In genomic region chr18:44453505-44453904, GRCh38 we compare ENCODE assay signal across 11 cellular contexts.
"Had no signal": no experiment of that assay in that cellular context is flagged by ENCODE, and none has a peak within 500 bp of the region (broad histone marks: within the 10 kb centered on the region; RNA-seq: fewer than 3 reads in every experiment).

No MANE protein-coding gene starts in this region.

- DNase-seq: activated B cell treated with CpG ODN at 0.5 μM for 24 hours; activated CD4-positive, alpha-beta T cell treated with anti-CD3 and anti-CD28 coated beads, Interleukin-2, amount 10 ng/mL, durations not matched to agents 24 days and 14 days; activated CD8-positive, alpha-beta memory T cell treated with anti-CD3 and anti-CD28 coated beads for 24 hours; cortex of kidney; effector CD8-positive, alpha-beta T cell; lower lobe of right lung; midbrain; naive B cell; retina; stimulated activated CD4-positive, alpha-beta T cell treated with anti-CD3 and anti-CD28 coated beads, Interleukin-4, amount 100 ng/mL, for 4 hours; stimulated activated naive CD8-positive, alpha-beta T cell treated with anti-CD3 and anti-CD28 coated beads, Interleukin-15, amount 100 ng/mL, for 72 hours had no signal
